23 cellular contexts compared by ENCODE assay signal in the genomic region with DNA sequence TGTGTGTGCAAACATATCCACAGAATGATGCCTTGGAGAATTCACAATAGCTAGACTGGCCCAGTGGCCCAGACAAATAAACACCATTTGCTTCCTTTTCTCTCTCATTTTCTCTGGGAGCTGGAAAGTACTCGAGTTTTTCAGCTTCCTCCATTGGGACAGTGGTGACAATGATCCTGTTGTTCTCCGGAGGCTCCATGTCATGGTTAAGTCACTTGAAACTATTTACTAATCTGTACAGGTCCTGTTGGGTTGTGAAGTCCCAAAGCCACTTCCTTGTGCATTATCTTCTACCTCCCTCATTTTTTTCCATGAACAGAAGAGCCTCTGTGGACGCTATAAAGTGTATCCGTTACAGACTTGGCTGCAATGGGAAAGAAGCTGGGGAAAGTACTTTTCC.
DNase-seq lines count a peak whose midpoint lies in the region; ATAC-seq and TF ChIP-seq lines count a peak whose summit lies in the region.
"Had no signal": no experiment of that assay in that cellular context is flagged by ENCODE, and none has a peak within 500 bp of the region (broad histone marks: within the 10 kb centered on the region; RNA-seq: fewer than 3 reads in every experiment).

No MANE protein-coding gene starts in this region.

- no peaks in the 10 kb centered on the region for H3K4me1 Mint-ChIP-seq in activated naive CD4-positive, alpha-beta T cell treated with anti-CD3 and anti-CD28 coated beads, Interleukin-2, amount 10 ng/mL, durations not matched to agents 7 days and 5 days

- 54 to 73% methylated on average over 4 of the region's 4 CpGs for WGBS in upper lobe of left lung, 2 donors

- ATAC-seq in mucosa of descending colon (peak; percentile 48), upper lobe of left lung (ENCODE audit: low FRiP score in 2 of 2) (no peak)
- ATAC-seq: Panc1 had no signal

- H3K4me1 ChIP-seq in mucosa of descending colon (ENCODE audit: low read depth) (no peaks in the 10 kb centered on the region), upper lobe of left lung (no peaks in the 10 kb centered on the region)
- H3K4me1 ChIP-seq: HAP-1, SJSA1 had no signal

- no peak overlapping the region for H3K27ac Mint-ChIP-seq in activated naive CD4-positive, alpha-beta T cell treated with anti-CD3 and anti-CD28 coated beads, Interleukin-2, amount 10 ng/mL, durations not matched to agents 7 days and 5 days

- TF ChIP-seq CTCF in mucosa of descending colon (IDR thresholded peaks at IDR 0.05), result no peak
- no peak for TF ChIP-seq CTCF in upper lobe of left lung (IDR thresholded peaks at IDR 0.05)

- no peaks in the 10 kb centered on the region for H3K27me3 ChIP-seq in upper lobe of left lung
- H3K27me3 ChIP-seq: SJSA1 had no signal

- TF ChIP-seq EP300 in upper lobe of left lung (IDR thresholded peaks at IDR 0.05), result no peak

- no peak overlapping the region for H3K27ac ChIP-seq in upper lobe of left lung
- H3K27ac ChIP-seq: 22Rv1, C4-2B, GM23248, SJSA1 had no signal

- intact Hi-C loops in mucosa of descending colon (cut with DNase I, micrococcal nuclease), result no loop called here

- no peak overlapping the region for H3K4me3 Mint-ChIP-seq in activated naive CD4-positive, alpha-beta T cell treated with anti-CD3 and anti-CD28 coated beads, Interleukin-2, amount 10 ng/mL, durations not matched to agents 7 days and 5 days

- no peaks in the 10 kb centered on the region for H3K36me3 Mint-ChIP-seq in activated naive CD4-positive, alpha-beta T cell treated with anti-CD3 and anti-CD28 coated beads, Interleukin-2, amount 10 ng/mL, durations not matched to agents 7 days and 5 days

- no peaks in the 10 kb centered on the region for H3K9me3 Mint-ChIP-seq in activated naive CD4-positive, alpha-beta T cell treated with anti-CD3 and anti-CD28 coated beads, Interleukin-2, amount 10 ng/mL, durations not matched to agents 7 days and 5 days

- in situ Hi-C loops in SK-MEL-5 (cut with HindIII; ENCODE audit: low pct_unique_long_range_greater_than_20kb, low sequenced_read_pairs), result no loop called here

- CTCF ChIA-PET in activated naive CD4-positive, alpha-beta T cell treated with anti-CD3 and anti-CD28 coated beads, Interleukin-2, amount 10 ng/mL, durations not matched to agents 7 days and 5 days (lab: Charles Lee), result no interaction called here

- no peak for TF ChIP-seq POLR2A in upper lobe of left lung (IDR thresholded peaks at IDR 0.05)

- peaks cover 4% of the 10 kb centered on the region for H3K27me3 Mint-ChIP-seq in activated naive CD4-positive, alpha-beta T cell treated with anti-CD3 and anti-CD28 coated beads, Interleukin-2, amount 10 ng/mL, durations not matched to agents 7 days and 5 days

- peak; percentile 80 for DNase-seq in DMS153 (lab: John Stamatoyannopoulos, UW)
- DNase-seq in DMS153 treated with DMSO at 0.1 percent for 48 hours (lab: John Stamatoyannopoulos, UW; ENCODE audit: unreplicated experiment), result no peak
- peak; percentile 38 for DNase-seq in DMS53 (lab: John Stamatoyannopoulos, UW)
- peak; percentile 78 for DNase-seq in SK-MEL-5 (ENCODE audit: low read depth, low spot score)
- DNase-seq in mucosa of descending colon, result no peak
- DNase-seq in LoVo (ENCODE audit: low spot score), result no peak
- DNase-seq in upper lobe of left lung, result no peak
- no peak for DNase-seq in activated naive CD4-positive, alpha-beta T cell treated with anti-CD3 and anti-CD28 coated beads, Interleukin-2, amount 10 ng/mL, durations not matched to agents 7 days and 5 days
- DNase-seq: AML-193, GF-D8, GM23248, IMR-90, MM.1S, NCI-H1092, NCI-H146, NCI-H2081 treated with DMSO at 0.1 percent for 48 hours, NCI-H226, NCI-H524 treated with DMSO at 0.1 percent for 48 hours had no signal

- H3K4me3 ChIP-seq in mucosa of descending colon (no peak overlapping the region), upper lobe of left lung (no peak overlapping the region)
- H3K4me3 ChIP-seq: GM23248, HAP-1, SJSA1 had no signal

- H3K9me3 ChIP-seq in mucosa of descending colon (no peaks in the 10 kb centered on the region), upper lobe of left lung (no peaks in the 10 kb centered on the region)
- H3K9me3 ChIP-seq: HAP-1, SJSA1 had no signal

- H3K36me3 ChIP-seq in mucosa of descending colon (ENCODE audit: low read depth) (no peaks in the 10 kb centered on the region), upper lobe of left lung (no peaks in the 10 kb centered on the region)
- H3K36me3 ChIP-seq: HAP-1, SJSA1 had no signal

Comparison
In these comparisons a context has a peak if more than half of its experiments do, and no peak if none do; other contexts are left out.
1. DNase-seq: peak in DMS153 (single experiment), DMS53 (single experiment) and SK-MEL-5 (single experiment); none in DMS153 treated with DMSO at 0.1 percent for 48 hours (single experiment), mucosa of descending colon (0 of 3), LoVo (single experiment), upper lobe of left lung (0 of 2) and activated naive CD4-positive, alpha-beta T cell treated with anti-CD3 and anti-CD28 coated beads, Interleukin-2, amount 10 ng/mL, durations not matched to agents 7 days and 5 days (single experiment).